ENCODE assay signal across 9 cellular contexts in the genomic region with DNA sequence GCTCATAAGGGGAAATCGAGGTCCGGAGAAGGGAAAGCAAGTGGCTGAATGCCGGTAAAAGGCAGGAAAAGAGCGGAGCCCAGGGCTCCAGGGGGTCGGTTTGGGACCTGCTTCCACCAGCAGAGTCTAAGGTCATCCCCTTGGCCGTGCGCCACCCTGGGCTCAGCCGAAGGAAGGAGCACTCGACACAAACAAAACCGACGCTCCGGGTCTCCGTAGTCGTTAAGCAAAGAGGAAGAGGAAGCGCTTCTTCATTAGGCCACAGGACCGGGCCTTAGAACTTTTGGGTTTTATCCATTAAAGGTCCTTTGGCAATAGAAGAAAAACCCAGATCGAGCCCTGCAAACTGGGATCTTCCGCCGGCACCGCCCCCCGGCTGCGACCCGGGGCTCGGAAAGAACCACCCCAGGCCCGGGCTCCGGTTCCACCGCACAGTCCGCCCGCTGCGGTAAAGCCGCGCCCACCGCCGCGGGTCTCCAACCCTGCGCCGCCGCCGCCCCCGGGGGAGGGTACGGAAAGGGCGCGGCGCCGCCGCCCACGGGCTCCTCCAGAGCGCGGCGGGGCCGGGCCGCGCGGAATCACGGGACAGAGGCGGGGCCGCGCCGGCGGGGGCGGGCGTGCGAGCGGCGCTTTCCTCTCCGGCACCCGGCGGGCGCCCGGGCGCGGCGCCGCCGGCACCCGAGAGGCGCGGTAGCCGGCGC. TPM values are rescaled to one million over a fixed set of nuclear protein-coding genes. Genes with fewer than 3 reads are reported as not detected.
DNase-seq lines count a peak whose midpoint lies in the region; ATAC-seq, FAIRE-seq and TF ChIP-seq lines count a peak whose summit lies in the region.
"Had no signal": no experiment of that assay in that cellular context is flagged by ENCODE, and none has a peak within 500 bp of the region (broad histone marks: within the 10 kb centered on the region; RNA-seq: fewer than 3 reads in every experiment).

TTL (plus strand) TSS at position 629 of the 701 bp plus-strand sequence. CDS start 189 bp downstream, outside the sequence.

- no peaks in the 10 kb centered on the region for H3K9me3 ChIP-seq in mammary epithelial cell (replicated peaks; ENCODE audit: insufficient read depth, low read length)
- no peaks in the 10 kb centered on the region for H3K9me3 ChIP-seq in small intestine (ENCODE audit: control insufficient read depth, low read depth)

- ATAC-seq in HG02798 (IDR thresholded peaks at IDR 0.05; ENCODE audit: poor library complexity, unreplicated experiment): peak; percentile 85

- intact Hi-C loops in mammary epithelial cell (cut with micrococcal nuclease): loop anchor here (1.0 to 5.0 kb wide), 4 partner anchors 61 to 245 kb away; partner anchors contain the start of genes POLR1B and ZC3H8

- WGBS in mammary epithelial cell (ENCODE audit: low coverage, missing lambda C conversion rate): 0% methylated on average over 9 of the region's 80 CpGs
- WGBS in small intestine, 3 donors: 0 to 1% (median 0%) methylated on average over 43 to 80 of the region's 80 CpGs

- H3K79me2 ChIP-seq in mammary epithelial cell (ENCODE audit: insufficient read depth, low read length): peaks cover 45% of the 10 kb centered on the region

- peak within 1 kb of the TSS; percentile 86 for H3K4me2 ChIP-seq in mammary epithelial cell (ENCODE audit: insufficient read depth, low read depth, low read length)

- H3K27me3 ChIP-seq in mammary epithelial cell (ENCODE audit: insufficient read depth, low read length) (no peaks in the 10 kb centered on the region), small intestine (ENCODE audit: control insufficient read depth in 2 of 2, insufficient read depth in 2 of 2, low read length in 2 of 2) (no peaks in the 10 kb centered on the region)

- H3K36me3 ChIP-seq in mammary epithelial cell (ENCODE audit: insufficient read depth, low read length) (peaks cover 3% of the 10 kb centered on the region), small intestine (ENCODE audit: control insufficient read depth in 2 of 2, insufficient read depth in 2 of 2, low read length in 2 of 2) (no peaks in the 10 kb centered on the region)

- H3K9ac ChIP-seq in mammary epithelial cell (ENCODE audit: insufficient read depth, low read length): peak within 1 kb of the TSS; percentile 80

- H3K27ac ChIP-seq in VCaP (peak within 1 kb of the TSS; percentile 84), mammary epithelial cell (ENCODE audit: insufficient read depth, low read depth, low read length) (peak within 1 kb of the TSS; percentile 46), small intestine (ENCODE audit: low read depth in 1 of 2, low read length in 1 of 2) (peak within 1 kb of the TSS; percentile 85 to 89)

- dilution Hi-C loops in mammary epithelial cell (cut with HindIII; ENCODE audit: low sequenced_read_pairs): no loop called here

- BruUV-seq in mammary epithelial cell (replicated peaks; lab: Mats Ljungman, UMichigan): no TSS peak

- in situ Hi-C loops in mammary epithelial cell (cut with MboI; ENCODE audit: low sequenced_read_pairs in 2 of 2): no loop called here

- peak within 1 kb of the TSS; percentile 92 for H2AFZ ChIP-seq in mammary epithelial cell (ENCODE audit: low read depth, low read length)

- DNase-seq in NCI-H1417 (lab: John Stamatoyannopoulos, UW): peak; percentile 76 to 85 (median 85)
- no peak for DNase-seq in NCI-H1417 treated with DMSO at 0.1 percent for 48 hours (lab: John Stamatoyannopoulos, UW)
- peak; percentile 48 for DNase-seq in NCI-H1694 treated with DMSO at 0.1 percent for 48 hours (lab: John Stamatoyannopoulos, UW)
- peak; percentile 70 for DNase-seq in mammary epithelial cell
- DNase-seq in iPS-NIHi7 (ENCODE audit: extremely low spot score): peak; percentile 88
- peak; percentile 74 for DNase-seq in small intestine

- peaks cover 16% of the 10 kb centered on the region for H3K4me1 ChIP-seq in mammary epithelial cell (ENCODE audit: insufficient read depth, low read length)
- H3K4me1 ChIP-seq in small intestine (ENCODE audit: control insufficient read depth in 2 of 2, insufficient read depth in 1 of 2, low read depth in 1 of 2, low read length in 1 of 2): peaks cover 0 to 9% of the 10 kb centered on the region in 2 donors

- CTCF ChIA-PET in mammary epithelial cell (lab: Charles Lee; ENCODE audit: low non-redundant PET): no interaction called here

- H3K4me3 ChIP-seq in mammary epithelial cell (replicated peaks in 1 of 3; ENCODE audit: insufficient read depth in 1 of 3, low read depth in 2 of 3, low read length in 3 of 3) (peak within 1 kb of the TSS; percentile 58 to 84 (median 76)), small intestine (ENCODE audit: low read depth in 1 of 2, low read length in 2 of 2) (peak within 1 kb of the TSS; percentile 59 to 95)

- H4K20me1 ChIP-seq in mammary epithelial cell (ENCODE audit: insufficient read depth, low read length): no peaks in the 10 kb centered on the region

- FAIRE-seq in small intestine (lab: Jason Lieb, UNC): no peak
- FAIRE-seq: A204.1 had no signal

- TF ChIP-seq CTCF in VCaP (conservative IDR thresholded peaks at IDR 0.05) (no peak), mammary epithelial cell (conservative IDR thresholded peaks at IDR 0.05 in 1 of 2, IDR thresholded peaks at IDR 0.05 in 1 of 2; ENCODE audit: extremely low read depth in 1 of 2, insufficient read depth in 1 of 2, low read depth in 1 of 2, low read length in 2 of 2) (no peak)

RNA-seq across cellular contexts. Expression of gene TTL, which starts in this region (rescaled TPM):
- 10 to 100 TPM; 64.6 to 68.5 TPM for total RNA-seq in mammary epithelial cell
- polyA plus RNA-seq in mammary epithelial cell (24.5 TPM), small intestine (10 to 100 TPM in 1 of 3 donors, 1 to 10 TPM in 2; 3.6 to 10.6 (median 4.6) TPM)
- polyA minus RNA-seq in mammary epithelial cell: 65.2 TPM
